Comparison of ENCODE assay signal across 8 cellular contexts in genomic region chr19:13100871-13101589, GRCh38. TPM values are rescaled to one million over a fixed set of nuclear protein-coding genes. Genes with fewer than 3 reads are reported as not detected.
DNase-seq lines count a peak whose midpoint lies in the region; ATAC-seq and TF ChIP-seq lines count a peak whose summit lies in the region.

No MANE protein-coding gene starts in this region.

- peaks cover 46% of the 10 kb centered on the region for H3F3A ChIP-seq in DOHH2 (ENCODE audit: control insufficient read depth, insufficient read depth)

- ATAC-seq in HG02885 (IDR thresholded peaks at IDR 0.05; ENCODE audit: poor library complexity, unreplicated experiment): no peak

- DNase-seq in NB4 (ENCODE audit: low read depth) (peak; percentile 59), dermis blood vessel endothelial cell (peak; percentile 76), osteocyte (ENCODE audit: extremely low spot score, unreplicated experiment) (no peak), NCI-H446 treated with DMSO at 0.1 percent for 48 hours (lab: John Stamatoyannopoulos, UW) (no peak), mucosa of gallbladder (ENCODE audit: low spot score) (no peak), NCI-H1417 (lab: John Stamatoyannopoulos, UW) (no peak)

- no peak for TF ChIP-seq POLR2A in NB4 (IDR thresholded peaks at IDR 0.05; ENCODE audit: extremely low read depth, insufficient read length)

- H3K27ac Mint-ChIP-seq in osteocyte (ENCODE audit: unreplicated experiment): no peak overlapping the region

- peaks cover 18% of the 10 kb centered on the region for H3K4me1 Mint-ChIP-seq in osteocyte (ENCODE audit: unreplicated experiment)

- no peaks in the 10 kb centered on the region for H3K9me2 ChIP-seq in DOHH2 (replicated peaks; ENCODE audit: control insufficient read depth, low read length)

- H3K4me3 ChIP-seq in DOHH2 (ENCODE audit: low read length) (peak overlapping the region; percentile 86), NB4 (ENCODE audit: low read depth, low read length) (peak overlapping the region; percentile 98)

- peaks cover 64% of the 10 kb centered on the region for H3K79me2 ChIP-seq in DOHH2 (ENCODE audit: control insufficient read depth, low read length)

- no peaks in the 10 kb centered on the region for H3K9me3 Mint-ChIP-seq in osteocyte (ENCODE audit: unreplicated experiment)

- peak overlapping the region; percentile 100 for H3K4me2 ChIP-seq in DOHH2 (ENCODE audit: low read length)

- H3K4me3 Mint-ChIP-seq in osteocyte (ENCODE audit: unreplicated experiment): no peak overlapping the region

- peaks cover 44% of the 10 kb centered on the region for H3K36me3 ChIP-seq in DOHH2 (ENCODE audit: control insufficient read depth, low read length)

- peaks cover 15% of the 10 kb centered on the region for H3K27me3 Mint-ChIP-seq in osteocyte (ENCODE audit: unreplicated experiment)

- no peaks in the 10 kb centered on the region for H3K27me3 ChIP-seq in DOHH2 (ENCODE audit: control insufficient read depth, low read length)

- H3K36me3 Mint-ChIP-seq in osteocyte (ENCODE audit: unreplicated experiment): peaks cover 4% of the 10 kb centered on the region

- no peaks in the 10 kb centered on the region; the same call in 1 of the 2 replicates for H4K20me1 ChIP-seq in DOHH2 (ENCODE audit: control insufficient read depth, insufficient read depth, low read depth, low read length)

- TF ChIP-seq CTCF in DOHH2 (IDR thresholded peaks at IDR 0.05; ENCODE audit: low read depth, low read length, poor library complexity, severe bottlenecking): peak; percentile 92
- TF ChIP-seq CTCF in NB4 (IDR thresholded peaks at IDR 0.05; ENCODE audit: low read depth, low read length): peak; percentile 47
- peak; percentile 29 for TF ChIP-seq CTCF in osteocyte (IDR thresholded peaks at IDR 0.05)

- H3K9me3 ChIP-seq in DOHH2 (ENCODE audit: control insufficient read depth, insufficient read depth, low read length): no peaks in the 10 kb centered on the region

- peak overlapping the region; percentile 99 for H3K27ac ChIP-seq in DOHH2 (ENCODE audit: low read depth, low read length)

- H3K4me1 ChIP-seq in DOHH2 (ENCODE audit: control insufficient read depth, low read length): peaks cover 84% of the 10 kb centered on the region

RNA-seq across cellular contexts. Expression of gene LYL1, which starts 1.6 kb away (rescaled TPM):
- total RNA-seq in dermis blood vessel endothelial cell (51.8 and 55.0 TPM in 2 replicates), osteocyte (not detected in 2 replicates), mucosa of gallbladder (11.7 TPM)

RNA-seq across cellular contexts. Expression of gene TRMT1, which starts 15.5 kb away (rescaled TPM):
- 44.7 and 47.0 TPM in 2 replicates for total RNA-seq in dermis blood vessel endothelial cell
- total RNA-seq in osteocyte: 37.4 and 43.1 TPM in 2 replicates
- 35.0 TPM for total RNA-seq in mucosa of gallbladder

RNA-seq across cellular contexts. Expression of gene NACC1, which starts 17.0 kb away (rescaled TPM):
- total RNA-seq in dermis blood vessel endothelial cell (35.9 and 136 TPM in 2 replicates), osteocyte (40.4 and 45.1 TPM in 2 replicates), mucosa of gallbladder (72.0 TPM)

RNA-seq across cellular contexts. Expression of gene STX10, which starts 49.1 kb away (rescaled TPM):
- total RNA-seq in dermis blood vessel endothelial cell (69.9 and 84.6 TPM in 2 replicates), osteocyte (48.5 and 50.5 TPM in 2 replicates), mucosa of gallbladder (57.7 TPM)

RNA-seq across cellular contexts. Expression of gene IER2, which starts 49.2 kb away (rescaled TPM):
- total RNA-seq in dermis blood vessel endothelial cell (25.5 and 30.8 TPM in 2 replicates), osteocyte (109 and 148 TPM in 2 replicates), mucosa of gallbladder (103 TPM)

Comparison
In these comparisons a context has a peak if more than half of its experiments do, and no peak if none do; other contexts are left out.
1. CTCF ChIP-seq: peak in every context shown above with its lines; median percentile 92 in DOHH2; 47 in NB4; 29 in osteocyte.
2. DNase-seq: peak in NB4 (single experiment) and dermis blood vessel endothelial cell (single experiment); none in osteocyte (single experiment), NCI-H446 treated with DMSO at 0.1 percent for 48 hours (single experiment), mucosa of gallbladder (single experiment) and NCI-H1417 (0 of 3).
3. RNA of gene LYL1, which starts 1.6 kb away (total RNA-seq): 51.8 to 55.0 TPM in dermis blood vessel endothelial cell and 11.7 TPM in mucosa of gallbladder (single experiment); not detected in osteocyte; every median in the first group is over 10 times any median in the second.